In genomic region chr17:20948984-20949777, GRCh38 we compare ENCODE assay signal across 30 cellular contexts.
DNase-seq lines count a peak whose midpoint lies in the region; ATAC-seq, FAIRE-seq and TF ChIP-seq lines count a peak whose summit lies in the region.
"Had no signal": no experiment of that assay in that cellular context is flagged by ENCODE, and none has a peak within 500 bp of the region (broad histone marks: within the 10 kb centered on the region; RNA-seq: fewer than 3 reads in every experiment).

No MANE protein-coding gene starts in this region.

- H3K79me2 ChIP-seq in HepG2 (ENCODE audit: insufficient read depth, low read length): no peaks in the 10 kb centered on the region

- H3K4me2 ChIP-seq in HepG2 (ENCODE audit: low read depth, low read length): no peak overlapping the region
- H3K4me2 ChIP-seq: KMS-11 had no signal

- peak; percentile 60 for DNase-seq in activated CD4-positive, alpha-beta T cell treated with anti-CD3 and anti-CD28 coated beads for 36 hours
- no peak for DNase-seq in activated CD4-positive, alpha-beta T cell treated with anti-CD3 and anti-CD28 coated beads for 4 hours
- DNase-seq in HepG2 (ENCODE audit: low spot score): no peak
- no peak for DNase-seq in right lobe of liver
- no peak for DNase-seq in activated naive CD8-positive, alpha-beta T cell treated with anti-CD3 and anti-CD28 coated beads, Interleukin-2, amount 50 U/mL, for 24 hours
- DNase-seq in WTC11 (ENCODE audit: low spot score): no peak
- no peak for DNase-seq in A673 (ENCODE audit: low spot score)
- DNase-seq: AML-193; CD4-positive, alpha-beta T cell; effector memory CD8-positive, alpha-beta T cell; heart left ventricle; kidney glomerular epithelial cell; lower lobe of right lung; mucosa of descending colon; NCI-H1417 treated with DMSO at 0.1 percent for 48 hours; NCI-H2081; NCI-H2227 treated with DMSO at 0.1 percent for 48 hours; NCI-H69; stomach had no signal

- H3K36me3 ChIP-seq in HepG2 (replicated peaks in 1 of 2; ENCODE audit: control insufficient read depth in 1 of 2, insufficient read depth in 2 of 2, low read length in 2 of 2): peaks cover 0 to 11% of the 10 kb centered on the region in 2 experiments; a peak in 1 of 5 replicates
- H3K36me3 ChIP-seq in right lobe of liver: no peaks in the 10 kb centered on the region
- no peaks in the 10 kb centered on the region for H3K36me3 ChIP-seq in A673 (ENCODE audit: insufficient read depth, low read length, poor library complexity, severe bottlenecking)
- H3K36me3 ChIP-seq: ascending aorta, heart left ventricle, lower lobe of right lung, stomach, thyroid gland had no signal

- peaks cover 6% of the 10 kb centered on the region; the same call in 1 of the 2 replicates for H4K20me1 ChIP-seq in HepG2 (ENCODE audit: insufficient read depth, low read length)

- TF ChIP-seq POLR2A in HepG2 (IDR thresholded peaks at IDR 0.05; ENCODE audit: insufficient read depth in 1 of 2, low read depth in 2 of 2, low read length in 2 of 2): no peak
- TF ChIP-seq POLR2A in right lobe of liver (IDR thresholded peaks at IDR 0.05): no peak

- no peaks in the 10 kb centered on the region for H3K9me3 ChIP-seq in HepG2 (ENCODE audit: low read length)
- no peaks in the 10 kb centered on the region for H3K9me3 ChIP-seq in right lobe of liver
- no peaks in the 10 kb centered on the region for H3K9me3 ChIP-seq in A673 (ENCODE audit: low read depth, low read length, poor library complexity, severe bottlenecking)
- H3K9me3 ChIP-seq: ascending aorta, heart left ventricle, lower lobe of right lung, mucosa of descending colon, stomach, thyroid gland had no signal

- intact Hi-C loops in activated CD4-positive, alpha-beta T cell treated with anti-CD3 and anti-CD28 coated beads for 36 hours (cut with DNase I, micrococcal nuclease): no loop called here
- intact Hi-C loops in HepG2 (cut with micrococcal nuclease; ENCODE audit: unreplicated experiment) (no loop called here), right lobe of liver (cut with DNase I) (loop anchor here (5.0 to 10.0 kb wide), 2 partner anchors 43 to 46 kb away; no protein-coding TSS in a partner anchor), A673 (cut with micrococcal nuclease; ENCODE audit: unreplicated experiment) (no loop called here)

- no peak overlapping the region for H2AFZ ChIP-seq in HepG2 (ENCODE audit: low read length)

- peak overlapping the region; percentile 39 for H3K27ac Mint-ChIP-seq in activated CD4-positive, alpha-beta T cell treated with anti-CD3 and anti-CD28 coated beads for 36 hours
- no peak overlapping the region for H3K27ac Mint-ChIP-seq in activated naive CD8-positive, alpha-beta T cell treated with anti-CD3 and anti-CD28 coated beads, Interleukin-2, amount 50 U/mL, for 24 hours
- H3K27ac Mint-ChIP-seq in stimulated activated memory B cell treated with anti-CD40 and anti-IgM and Interleukin-4, amounts not matched to agents 10 μg/mL and 1 μg/mL and 100 μg/mL, for 72 hours: no peak overlapping the region
- no peak overlapping the region for H3K27ac Mint-ChIP-seq in WTC11
- H3K27ac Mint-ChIP-seq: activated naive CD8-positive, alpha-beta T cell; CD4-positive, alpha-beta T cell; effector memory CD8-positive, alpha-beta T cell; nephron had no signal

- H3K4me3 ChIP-seq in HepG2 (replicated peaks in 1 of 3; ENCODE audit: insufficient read depth in 1 of 3, low read depth in 2 of 3, low read length in 3 of 3) (no peak overlapping the region), right lobe of liver (no peak overlapping the region), A673 (ENCODE audit: low read depth, low read length, poor library complexity, severe bottlenecking) (no peak overlapping the region)
- H3K4me3 ChIP-seq: ascending aorta, coronary artery, GM12878, heart left ventricle, lower lobe of right lung, mucosa of descending colon, skin epidermis, stomach, thyroid gland had no signal

- H3K4me1 Mint-ChIP-seq in activated CD4-positive, alpha-beta T cell treated with anti-CD3 and anti-CD28 coated beads for 36 hours: peaks cover 8% of the 10 kb centered on the region
- peaks cover 6% of the 10 kb centered on the region for H3K4me1 Mint-ChIP-seq in activated naive CD8-positive, alpha-beta T cell treated with anti-CD3 and anti-CD28 coated beads, Interleukin-2, amount 50 U/mL, for 24 hours
- H3K4me1 Mint-ChIP-seq in stimulated activated memory B cell treated with anti-CD40 and anti-IgM and Interleukin-4, amounts not matched to agents 10 μg/mL and 1 μg/mL and 100 μg/mL, for 72 hours: peaks cover 15% of the 10 kb centered on the region
- peaks cover 7% of the 10 kb centered on the region for H3K4me1 Mint-ChIP-seq in WTC11

- no peak overlapping the region for H3K9ac ChIP-seq in HepG2 (ENCODE audit: insufficient read depth, low read depth, low read length)
- H3K9ac ChIP-seq: KMS-11 had no signal

- peak; percentile 87 for ATAC-seq in activated CD4-positive, alpha-beta T cell treated with anti-CD3 and anti-CD28 coated beads for 36 hours
- ATAC-seq in HepG2 (no peak), right lobe of liver (no peak), WTC11 (no peak)
- ATAC-seq in activated naive CD8-positive, alpha-beta T cell treated with anti-CD3 and anti-CD28 coated beads, Interleukin-2, amount 50 U/mL, for 24 hours: peak; percentile 43
- peak; percentile 51 for ATAC-seq in stimulated activated memory B cell treated with anti-CD40 and anti-IgM and Interleukin-4, amounts not matched to agents 10 μg/mL and 1 μg/mL and 100 μg/mL, for 72 hours
- ATAC-seq: effector memory CD8-positive, alpha-beta T cell; GM12878; HCT116; heart left ventricle; lower lobe of right lung; mucosa of descending colon had no signal

- H3K36me3 Mint-ChIP-seq in activated CD4-positive, alpha-beta T cell treated with anti-CD3 and anti-CD28 coated beads for 36 hours (ENCODE audit: low read depth): no peaks in the 10 kb centered on the region
- H3K36me3 Mint-ChIP-seq in activated naive CD8-positive, alpha-beta T cell treated with anti-CD3 and anti-CD28 coated beads, Interleukin-2, amount 50 U/mL, for 24 hours (ENCODE audit: low read depth): no peaks in the 10 kb centered on the region
- no peaks in the 10 kb centered on the region for H3K36me3 Mint-ChIP-seq in stimulated activated memory B cell treated with anti-CD40 and anti-IgM and Interleukin-4, amounts not matched to agents 10 μg/mL and 1 μg/mL and 100 μg/mL, for 72 hours
- no peaks in the 10 kb centered on the region for H3K36me3 Mint-ChIP-seq in WTC11
- H3K36me3 Mint-ChIP-seq: activated naive CD8-positive, alpha-beta T cell had no signal

- TF ChIP-seq RAD21 in HepG2 (CRISPR knock-in tag; IDR thresholded peaks at IDR 0.05): no peak

- H3K27ac ChIP-seq in HepG2 (ENCODE audit: extremely low read length, insufficient read depth, low read length) (no peak overlapping the region), right lobe of liver (no peak overlapping the region), A673 (ENCODE audit: low read depth, low read length, poor library complexity, severe bottlenecking) (no peak overlapping the region)
- H3K27ac ChIP-seq: ascending aorta, coronary artery, heart left ventricle, KMS-11, lower lobe of right lung, skin epidermis, stomach, thyroid gland had no signal

- BruUV-seq in HepG2 (replicated peaks; lab: Mats Ljungman, UMichigan): no TSS peak
- BruUV-seq in A673 (replicated peaks; lab: Mats Ljungman, UMichigan): no TSS peak

- in situ Hi-C loops in HepG2 (cut with HindIII; ENCODE audit: extremely low pct_ligation_motif_present, low pct_unique_long_range_greater_than_20kb): no loop called here

- no peak for FAIRE-seq in HepG2 (lab: Jason Lieb, UNC)
- FAIRE-seq: RCC 7860 had no signal

- POLR2A ChIA-PET in activated CD4-positive, alpha-beta T cell treated with anti-CD3 and anti-CD28 coated beads for 36 hours (lab: Charles Lee): no interaction called here
- POLR2A ChIA-PET in HepG2 (lab: Yijun Ruan, JAX): no interaction called here
- POLR2A ChIA-PET in WTC11 (lab: Charles Lee): no interaction called here
- POLR2A ChIA-PET in A673 (lab: Charles Lee; ENCODE audit: low non-redundant PET): no interaction called here

- TF ChIP-seq EP300 in HepG2 (IDR thresholded peaks at IDR 0.05; ENCODE audit: low read depth in 2 of 2, low read length in 2 of 2) (no peak), HepG2 (CRISPR knock-in tag; IDR thresholded peaks at IDR 0.05; ENCODE audit: borderline replicate concordance) (no peak)

- H3K27me3 ChIP-seq in HepG2 (ENCODE audit: control insufficient read depth in 1 of 2, insufficient read depth in 2 of 2, low read length in 2 of 2) (no peaks in the 10 kb centered on the region), right lobe of liver (no peaks in the 10 kb centered on the region), A673 (replicated peaks; ENCODE audit: insufficient read depth, low read depth, low read length, poor library complexity) (no peaks in the 10 kb centered on the region)
- H3K27me3 ChIP-seq: ascending aorta, thyroid gland had no signal

- no peak for TF ChIP-seq CTCF in HepG2 (CRISPR knock-in tag; IDR thresholded peaks at IDR 0.05)
- TF ChIP-seq CTCF in right lobe of liver (IDR thresholded peaks at IDR 0.05): no peak
- TF ChIP-seq CTCF in WTC11 (IDR thresholded peaks at IDR 0.05): no peak
- no peak for TF ChIP-seq CTCF in A673 (conservative IDR thresholded peaks at IDR 0.05; ENCODE audit: low read depth, low read length)

- 74% methylated on average over 10 of the region's 10 CpGs for WGBS in HepG2 (ENCODE audit: low lambda C conversion rate)
- WGBS in right lobe of liver (ENCODE audit: insufficient coverage, low coverage, low lambda C conversion rate, missing lambda C conversion rate): 60% methylated on average over 8 of the region's 10 CpGs

- no peak overlapping the region for H3K4me3 Mint-ChIP-seq in activated CD4-positive, alpha-beta T cell treated with anti-CD3 and anti-CD28 coated beads for 36 hours
- H3K4me3 Mint-ChIP-seq in activated naive CD8-positive, alpha-beta T cell treated with anti-CD3 and anti-CD28 coated beads, Interleukin-2, amount 50 U/mL, for 24 hours: no peak overlapping the region
- H3K4me3 Mint-ChIP-seq in stimulated activated memory B cell treated with anti-CD40 and anti-IgM and Interleukin-4, amounts not matched to agents 10 μg/mL and 1 μg/mL and 100 μg/mL, for 72 hours: no peak overlapping the region
- H3K4me3 Mint-ChIP-seq in WTC11: no peak overlapping the region
- H3K4me3 Mint-ChIP-seq: activated naive CD8-positive, alpha-beta T cell; CD4-positive, alpha-beta T cell; effector memory CD8-positive, alpha-beta T cell; nephron had no signal

- CTCF ChIA-PET in activated CD4-positive, alpha-beta T cell treated with anti-CD3 and anti-CD28 coated beads for 36 hours (lab: Charles Lee): no interaction called here
- CTCF ChIA-PET in HepG2 (lab: Yijun Ruan, JAX; ENCODE audit: low intra/inter-chr PET ratio, low total read pairs): no interaction called here
- CTCF ChIA-PET in WTC11 (lab: Charles Lee): interaction anchor here (0.9 kb wide), 1 partner anchor 44 kb away, joined by 3 read pairs; no protein-coding TSS in a partner anchor
- CTCF ChIA-PET in A673 (lab: Charles Lee): no interaction called here

- no peaks in the 10 kb centered on the region for H3K9me3 Mint-ChIP-seq in activated CD4-positive, alpha-beta T cell treated with anti-CD3 and anti-CD28 coated beads for 36 hours (ENCODE audit: low read depth)
- no peaks in the 10 kb centered on the region for H3K9me3 Mint-ChIP-seq in activated naive CD8-positive, alpha-beta T cell treated with anti-CD3 and anti-CD28 coated beads, Interleukin-2, amount 50 U/mL, for 24 hours
- H3K9me3 Mint-ChIP-seq in stimulated activated memory B cell treated with anti-CD40 and anti-IgM and Interleukin-4, amounts not matched to agents 10 μg/mL and 1 μg/mL and 100 μg/mL, for 72 hours: no peaks in the 10 kb centered on the region
- H3K9me3 Mint-ChIP-seq in WTC11: no peaks in the 10 kb centered on the region
- H3K9me3 Mint-ChIP-seq: CD4-positive, alpha-beta T cell; effector memory CD8-positive, alpha-beta T cell had no signal

- peaks cover 23% of the 10 kb centered on the region for H3K27me3 Mint-ChIP-seq in activated CD4-positive, alpha-beta T cell treated with anti-CD3 and anti-CD28 coated beads for 36 hours
- H3K27me3 Mint-ChIP-seq in activated naive CD8-positive, alpha-beta T cell treated with anti-CD3 and anti-CD28 coated beads, Interleukin-2, amount 50 U/mL, for 24 hours: peaks cover 13% of the 10 kb centered on the region
- H3K27me3 Mint-ChIP-seq in stimulated activated memory B cell treated with anti-CD40 and anti-IgM and Interleukin-4, amounts not matched to agents 10 μg/mL and 1 μg/mL and 100 μg/mL, for 72 hours: peaks cover 20% of the 10 kb centered on the region
- H3K27me3 Mint-ChIP-seq in WTC11 (ENCODE audit: low read depth): no peaks in the 10 kb centered on the region

- H3K4me1 ChIP-seq in HepG2 (ENCODE audit: insufficient read depth, low read length): no peaks in the 10 kb centered on the region
- no peaks in the 10 kb centered on the region for H3K4me1 ChIP-seq in right lobe of liver
- H3K4me1 ChIP-seq in A673 (ENCODE audit: insufficient read depth, low read length, poor library complexity, severe bottlenecking): no peaks in the 10 kb centered on the region
- H3K4me1 ChIP-seq: ascending aorta, heart left ventricle, lower lobe of right lung, stomach, thyroid gland had no signal

Comparison
In these comparisons a context has a peak if more than half of its experiments do, and no peak if none do; other contexts are left out.
1. intact Hi-C loops: an anchor here in right lobe of liver (5.0 to 10.0 kb wide); none called in activated CD4-positive, alpha-beta T cell treated with anti-CD3 and anti-CD28 coated beads for 36 hours, HepG2 and A673.
2. ATAC-seq: peak in activated CD4-positive, alpha-beta T cell treated with anti-CD3 and anti-CD28 coated beads for 36 hours (single experiment), activated naive CD8-positive, alpha-beta T cell treated with anti-CD3 and anti-CD28 coated beads, Interleukin-2, amount 50 U/mL, for 24 hours (single experiment) and stimulated activated memory B cell treated with anti-CD40 and anti-IgM and Interleukin-4, amounts not matched to agents 10 μg/mL and 1 μg/mL and 100 μg/mL, for 72 hours (single experiment); none in HepG2 (single experiment), right lobe of liver (0 of 4) and WTC11 (single experiment).